ENCODE assay signal across 9 cellular contexts in genomic region chr11:108466405-108466804, GRCh38. TPM values are rescaled to one million over a fixed set of nuclear protein-coding genes. Genes with fewer than 3 reads are reported as not detected.
A peak's percentile ranks its signal among the peaks of the same experiment; 100 is the strongest.
DNase-seq lines count a peak whose midpoint lies in the region; ATAC-seq and TF ChIP-seq lines count a peak whose summit lies in the region.
"Had no signal": no experiment of that assay in that cellular context is flagged by ENCODE, and none has a peak within 500 bp of the region (broad histone marks: within the 10 kb centered on the region; RNA-seq: fewer than 3 reads in every experiment).

No MANE protein-coding gene starts in this region.

- peak overlapping the region; percentile 100 for H3K27ac Mint-ChIP-seq in activated T-cell treated with anti-CD3 and anti-CD28 coated beads, Interleukin-2, amount 50 U/mL, for 24 hours

- ATAC-seq in right lobe of liver (no peak), GM21526 (IDR thresholded peaks at IDR 0.05; ENCODE audit: low FRiP score, unreplicated experiment) (no peak)

- no peak for TF ChIP-seq POLR2A in right lobe of liver (IDR thresholded peaks at IDR 0.05)

- H3K9me3 Mint-ChIP-seq in activated T-cell treated with anti-CD3 and anti-CD28 coated beads, Interleukin-2, amount 50 U/mL, for 24 hours: no peaks in the 10 kb centered on the region

- peak overlapping the region; percentile 99 for H3K4me3 Mint-ChIP-seq in activated T-cell treated with anti-CD3 and anti-CD28 coated beads, Interleukin-2, amount 50 U/mL, for 24 hours

- H3K36me3 ChIP-seq in right lobe of liver (no peaks in the 10 kb centered on the region), tibial artery (no peaks in the 10 kb centered on the region)

- intact Hi-C loops in right lobe of liver (cut with DNase I): no loop called here
- intact Hi-C loops in tibial artery (cut with DNase I; ENCODE audit: low total_unique reads): loop anchor here (2.0 to 10.0 kb wide), 3 partner anchors 32 to 1012 kb away; partner anchors contain the start of genes CWF19L2, DDX10 and POGLUT3

- H3K4me3 ChIP-seq in astrocyte of the cerebellum (ENCODE audit: low read depth, low read length): peak overlapping the region; percentile 76
- H3K4me3 ChIP-seq in right lobe of liver: peak overlapping the region; percentile 59 to 64 (median 61)
- H3K4me3 ChIP-seq in tibial artery: peak overlapping the region; percentile 59 to 65

- no peaks in the 10 kb centered on the region for H3K9me3 ChIP-seq in right lobe of liver
- H3K9me3 ChIP-seq in tibial artery: no peaks in the 10 kb centered on the region

- WGBS in right lobe of liver (ENCODE audit: insufficient coverage, low coverage, low lambda C conversion rate, missing lambda C conversion rate): 8% methylated on average over 5 of the region's 7 CpGs

- no peak for DNase-seq in activated T-cell treated with anti-CD3 and anti-CD28 coated beads, Interleukin-2, amount 50 U/mL, for 24 hours
- no peak for DNase-seq in activated T-cell treated with anti-CD3 and anti-CD28 coated beads for 4 hours
- no peak for DNase-seq in astrocyte of the cerebellum (ENCODE audit: low read depth)
- DNase-seq in right lobe of liver: no peak
- no peak for DNase-seq in tibial artery
- DNase-seq in NK-92 treated with Interleukin-12 subunit alpha and Interleukin-12 subunit beta, amount 100 ng/mL, for 24 hours (lab: John Stamatoyannopoulos, UW): no peak
- DNase-seq in stimulated activated CD4-positive, alpha-beta T cell treated with anti-CD3 and anti-CD28 coated beads, Interleukin-2, amount 100 ng/mL, for 24 hours: no peak
- DNase-seq: DMS153 had no signal

- H3K27ac ChIP-seq in right lobe of liver (peak overlapping the region; percentile 88 to 99 (median 98)), tibial artery (peak overlapping the region; percentile 93 to 94)

- in situ Hi-C loops in astrocyte of the cerebellum (cut with HindIII; ENCODE audit: low sequenced_read_pairs): no loop called here

- H3K27me3 Mint-ChIP-seq in activated T-cell treated with anti-CD3 and anti-CD28 coated beads, Interleukin-2, amount 50 U/mL, for 24 hours: no peaks in the 10 kb centered on the region

- TF ChIP-seq CTCF in astrocyte of the cerebellum (IDR thresholded peaks at IDR 0.05; ENCODE audit: low read depth, low read length, missing control alignments) (no peak), right lobe of liver (IDR thresholded peaks at IDR 0.05) (no peak), tibial artery (IDR thresholded peaks at IDR 0.05) (no peak)

- H3K4me1 ChIP-seq in right lobe of liver: peaks cover 0 to 7% (median 0%) of the 10 kb centered on the region in 4 donors
- H3K4me1 ChIP-seq in tibial artery: peaks cover 0 to 7% (median 2%) of the 10 kb centered on the region in 4 donors

- H3K36me3 Mint-ChIP-seq in activated T-cell treated with anti-CD3 and anti-CD28 coated beads, Interleukin-2, amount 50 U/mL, for 24 hours (ENCODE audit: low read depth): peaks cover 6% of the 10 kb centered on the region

- peaks cover 18% of the 10 kb centered on the region for H3K4me1 Mint-ChIP-seq in activated T-cell treated with anti-CD3 and anti-CD28 coated beads, Interleukin-2, amount 50 U/mL, for 24 hours (ENCODE audit: low read depth)

- H3K27me3 ChIP-seq in right lobe of liver (no peaks in the 10 kb centered on the region), tibial artery (no peaks in the 10 kb centered on the region)

RNA-seq across cellular contexts. Expression of gene C11orf65, which starts 0.9 kb away (rescaled TPM):
- total RNA-seq in right lobe of liver: under 1 TPM; 0.18 to 0.88 (median 0.58) TPM

RNA-seq across cellular contexts. Expression of gene POGLUT3, which starts 31.8 kb away (rescaled TPM):
- 10 to 100 TPM in 2 of 6 experiments, 1 to 10 TPM in 4; 5.5 to 11.8 (median 9.9) TPM for total RNA-seq in right lobe of liver
